ENCODE assay signal across 10 cellular contexts in the genomic region with DNA sequence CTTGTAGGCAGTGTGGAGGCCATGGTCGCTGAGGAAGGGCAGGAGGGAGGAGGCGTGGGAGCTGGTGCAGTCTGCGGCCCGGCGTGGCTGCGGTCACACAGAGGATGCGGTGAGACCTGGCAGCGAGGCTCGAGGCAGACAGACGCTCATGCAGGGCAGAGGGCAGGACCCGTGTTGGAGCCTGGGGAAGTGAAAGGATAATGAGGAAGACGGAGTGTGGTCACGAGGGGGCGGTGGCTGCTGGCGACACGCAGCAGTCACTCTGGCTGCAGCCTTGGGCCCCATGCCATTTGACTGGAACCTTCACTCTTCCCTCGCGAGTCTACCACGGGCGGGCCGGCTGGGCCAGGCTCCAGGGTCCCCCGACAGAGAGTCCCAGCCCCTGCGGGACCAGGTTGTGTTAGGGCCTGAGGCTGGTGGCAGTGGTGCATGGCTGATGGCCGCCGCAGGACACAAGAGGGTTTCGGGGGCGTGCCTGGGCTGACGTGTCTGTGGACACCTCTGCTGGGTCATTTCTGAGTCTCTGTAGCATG.
DNase-seq lines count a peak whose midpoint lies in the region; ATAC-seq and TF ChIP-seq lines count a peak whose summit lies in the region.
"Had no signal": no experiment of that assay in that cellular context is flagged by ENCODE, and none has a peak within 500 bp of the region (broad histone marks: within the 10 kb centered on the region; RNA-seq: fewer than 3 reads in every experiment).

No MANE protein-coding gene starts in this region.

- H3K27ac ChIP-seq in testis (no peak overlapping the region), breast epithelium (no peak overlapping the region), esophagus muscularis mucosa (replicated peaks in 1 of 4) (no peak overlapping the region)
- H3K27ac ChIP-seq: parathyroid adenoma had no signal

- 67 to 73% methylated on average over 28 of the region's 28 CpGs for WGBS in testis, 2 donors
- 80% methylated on average over 24 of the region's 28 CpGs for WGBS in esophagus muscularis mucosa

- H3K4me1 ChIP-seq in testis (peaks cover 7% of the 10 kb centered on the region), breast epithelium (peaks cover 6 to 15% of the 10 kb centered on the region in 2 donors), esophagus muscularis mucosa (peaks cover 31 to 45% (median 38%) of the 10 kb centered on the region in 4 donors)

- POLR2A ChIA-PET in activated CD4-positive, alpha-beta memory T cell treated with anti-CD3 and anti-CD28 coated beads for 36 hours (lab: Charles Lee): no interaction called here
- POLR2A ChIA-PET in activated CD4-positive, alpha-beta memory T cell treated with anti-CD3 and anti-CD28 coated beads, Interleukin-2, amount 10 ng/mL, durations not matched to agents 7 days and 5 days (lab: Charles Lee): no interaction called here

- no peak overlapping the region for H3K27ac Mint-ChIP-seq in activated CD4-positive, alpha-beta memory T cell treated with anti-CD3 and anti-CD28 coated beads for 36 hours
- no peak overlapping the region for H3K27ac Mint-ChIP-seq in activated CD4-positive, alpha-beta memory T cell treated with anti-CD3 and anti-CD28 coated beads, Interleukin-2, amount 10 ng/mL, durations not matched to agents 7 days and 5 days

- peak; percentile 33 for DNase-seq in activated CD4-positive, alpha-beta memory T cell treated with anti-CD3 and anti-CD28 coated beads for 36 hours
- DNase-seq in activated CD4-positive, alpha-beta memory T cell treated with anti-CD3 and anti-CD28 coated beads, Interleukin-2, amount 10 ng/mL, durations not matched to agents 7 days and 5 days: no peak
- DNase-seq in SIG-M5 treated with dmso at 0.1 percent for 504 hours (lab: John Stamatoyannopoulos, UW; ENCODE audit: unreplicated experiment) (peak; percentile 81), left ventricle myocardium superior (peak; percentile 77), testis (peak; percentile 57), breast epithelium (ENCODE audit: low spot score in 2 of 2) (no peak), esophagus muscularis mucosa (ENCODE audit: extremely low spot score) (no peak)
- DNase-seq in activated T-cell treated with anti-CD3 and anti-CD28 coated beads, Interleukin-2, amount 50 U/mL, for 1 hour: no peak
- DNase-seq: activated CD8-positive, alpha-beta memory T cell treated with anti-CD3 and anti-CD28 coated beads, Interleukin-2, amount 50 U/mL, for 48 hours had no signal

- peaks cover 12% of the 10 kb centered on the region for H3K27me3 Mint-ChIP-seq in activated CD4-positive, alpha-beta memory T cell treated with anti-CD3 and anti-CD28 coated beads for 36 hours
- peaks cover 29% of the 10 kb centered on the region for H3K27me3 Mint-ChIP-seq in activated CD4-positive, alpha-beta memory T cell treated with anti-CD3 and anti-CD28 coated beads, Interleukin-2, amount 10 ng/mL, durations not matched to agents 7 days and 5 days

- CTCF ChIA-PET in activated CD4-positive, alpha-beta memory T cell treated with anti-CD3 and anti-CD28 coated beads for 36 hours (lab: Charles Lee): no interaction called here
- CTCF ChIA-PET in activated CD4-positive, alpha-beta memory T cell treated with anti-CD3 and anti-CD28 coated beads, Interleukin-2, amount 10 ng/mL, durations not matched to agents 7 days and 5 days (lab: Charles Lee): no interaction called here

- H3K4me1 Mint-ChIP-seq in activated CD4-positive, alpha-beta memory T cell treated with anti-CD3 and anti-CD28 coated beads for 36 hours (ENCODE audit: low read depth): peaks cover 30% of the 10 kb centered on the region
- peaks cover 34% of the 10 kb centered on the region for H3K4me1 Mint-ChIP-seq in activated CD4-positive, alpha-beta memory T cell treated with anti-CD3 and anti-CD28 coated beads, Interleukin-2, amount 10 ng/mL, durations not matched to agents 7 days and 5 days

- intact Hi-C loops in activated CD4-positive, alpha-beta memory T cell treated with anti-CD3 and anti-CD28 coated beads for 36 hours (cut with micrococcal nuclease): no loop called here
- intact Hi-C loops in left ventricle myocardium superior (cut with micrococcal nuclease): no loop called here
- intact Hi-C loops in testis (cut with DNase I; ENCODE audit: low total_unique reads): no loop called here
- intact Hi-C loops in breast epithelium (cut with DNase I; ENCODE audit: low total_unique reads): loop anchor here (5.0 kb wide), 1 partner anchor 1996 kb away; no protein-coding TSS in a partner anchor
- intact Hi-C loops in esophagus muscularis mucosa (cut with DNase I): no loop called here

- H3K36me3 ChIP-seq in testis (ENCODE audit: low read depth, missing control alignments) (no peaks in the 10 kb centered on the region), breast epithelium (no peaks in the 10 kb centered on the region), esophagus muscularis mucosa (peaks cover 0 to 11% (median 0%) of the 10 kb centered on the region in 4 donors)

- no peak overlapping the region for H3K4me3 Mint-ChIP-seq in activated CD4-positive, alpha-beta memory T cell treated with anti-CD3 and anti-CD28 coated beads for 36 hours
- no peak overlapping the region for H3K4me3 Mint-ChIP-seq in activated CD4-positive, alpha-beta memory T cell treated with anti-CD3 and anti-CD28 coated beads, Interleukin-2, amount 10 ng/mL, durations not matched to agents 7 days and 5 days

- peak; percentile 45 for ATAC-seq in left ventricle myocardium superior

- H3K27me3 ChIP-seq in testis (no peaks in the 10 kb centered on the region), breast epithelium (no peaks in the 10 kb centered on the region), esophagus muscularis mucosa (no peaks in the 10 kb centered on the region)

- TF ChIP-seq POLR2A in testis (IDR thresholded peaks at IDR 0.05): no peak
- no peak for TF ChIP-seq POLR2A in breast epithelium (IDR thresholded peaks at IDR 0.05)
- TF ChIP-seq POLR2A in esophagus muscularis mucosa (IDR thresholded peaks at IDR 0.05; ENCODE audit: low read depth): no peak

- TF ChIP-seq EP300 in esophagus muscularis mucosa (IDR thresholded peaks at IDR 0.05): no peak

- TF ChIP-seq CTCF in testis (IDR thresholded peaks at IDR 0.05) (no peak), breast epithelium (IDR thresholded peaks at IDR 0.05) (no peak), esophagus muscularis mucosa (IDR thresholded peaks at IDR 0.05) (no peak)

- H3K36me3 Mint-ChIP-seq in activated CD4-positive, alpha-beta memory T cell treated with anti-CD3 and anti-CD28 coated beads for 36 hours: no peaks in the 10 kb centered on the region
- no peaks in the 10 kb centered on the region for H3K36me3 Mint-ChIP-seq in activated CD4-positive, alpha-beta memory T cell treated with anti-CD3 and anti-CD28 coated beads, Interleukin-2, amount 10 ng/mL, durations not matched to agents 7 days and 5 days (ENCODE audit: low read depth)

- no peaks in the 10 kb centered on the region for H3K9me3 Mint-ChIP-seq in activated CD4-positive, alpha-beta memory T cell treated with anti-CD3 and anti-CD28 coated beads for 36 hours
- peaks cover under 1% of the 10 kb centered on the region for H3K9me3 Mint-ChIP-seq in activated CD4-positive, alpha-beta memory T cell treated with anti-CD3 and anti-CD28 coated beads, Interleukin-2, amount 10 ng/mL, durations not matched to agents 7 days and 5 days

- H3K9me3 ChIP-seq in testis (no peaks in the 10 kb centered on the region), breast epithelium (no peaks in the 10 kb centered on the region), esophagus muscularis mucosa (no peaks in the 10 kb centered on the region)

- H3K4me3 ChIP-seq in testis (no peak overlapping the region), breast epithelium (no peak overlapping the region), esophagus muscularis mucosa (no peak overlapping the region)

Comparison
In these comparisons a context has a peak if more than half of its experiments do, and no peak if none do; other contexts are left out.
1. DNase-seq: peak in activated CD4-positive, alpha-beta memory T cell treated with anti-CD3 and anti-CD28 coated beads for 36 hours (single experiment), SIG-M5 treated with dmso at 0.1 percent for 504 hours (single experiment), left ventricle myocardium superior (single experiment) and testis (single experiment); none in activated CD4-positive, alpha-beta memory T cell treated with anti-CD3 and anti-CD28 coated beads, Interleukin-2, amount 10 ng/mL, durations not matched to agents 7 days and 5 days (single experiment), activated T-cell treated with anti-CD3 and anti-CD28 coated beads, Interleukin-2, amount 50 U/mL, for 1 hour (single experiment), breast epithelium (0 of 2) and esophagus muscularis mucosa (single experiment).